ENCODE assay signal across 29 cellular contexts in genomic region chr3:187473778-187474406, GRCh38.
DNase-seq lines count a peak whose midpoint lies in the region; ATAC-seq, FAIRE-seq and TF ChIP-seq lines count a peak whose summit lies in the region.
"Had no signal": no experiment of that assay in that cellular context is flagged by ENCODE, and none has a peak within 500 bp of the region (broad histone marks: within the 10 kb centered on the region; RNA-seq: fewer than 3 reads in every experiment).

No MANE protein-coding gene starts in this region.

- no peak for TF ChIP-seq RAD21 in K562 (CRISPR knock-in tag; conservative IDR thresholded peaks at IDR 0.05 in 1 of 2, IDR thresholded peaks at IDR 0.05 in 1 of 2)

- WGBS in K562 (ENCODE audit: insufficient coverage, low coverage, missing lambda C conversion rate) = no CpG with 5 or more reads among the region's 1 CpG
- 89 to 96% (median 92%) methylated on average over 1 of the region's 1 CpG for WGBS in heart left ventricle, 4 donors

- no peak for TF ChIP-seq POLR2A in K562 (conservative IDR thresholded peaks at IDR 0.05)
- TF ChIP-seq POLR2A in heart left ventricle (IDR thresholded peaks at IDR 0.05) = no peak

- in situ Hi-C loops in K562 (cut with MboI) = no loop called here

- CTCF ChIA-PET in K562 (lab: Yijun Ruan, JAX; ENCODE audit: low intra/inter-chr PET ratio) = no interaction called here

- POLR2A ChIA-PET in K562 (lab: Yijun Ruan, JAX) = interaction anchor here (1.1 kb wide), 1 partner anchor 21 kb away, joined by 3 read pairs; no protein-coding TSS in a partner anchor

- H2AFZ ChIP-seq in K562 (ENCODE audit: low read depth, low read length) = no peak overlapping the region

- TF ChIP-seq EP300 in K562 (IDR thresholded peaks at IDR 0.05; ENCODE audit: low read length) = no peak

- BruUV-seq in K562 (replicated peaks; lab: Mats Ljungman, UMichigan) = no TSS peak

- intact Hi-C loops in K562 (cut with micrococcal nuclease) = no loop called here
- intact Hi-C loops in heart left ventricle (cut with DNase I) = no loop called here

- no peak for FAIRE-seq in K562 (lab: Jason Lieb, UNC)
- FAIRE-seq: endothelial cell of umbilical vein, HTR-8/SVneo had no signal

- H3K36me3 ChIP-seq in K562 (ENCODE audit: control insufficient read depth, insufficient read depth, low read length) (no peaks in the 10 kb centered on the region), heart left ventricle (no peaks in the 10 kb centered on the region)
- H3K36me3 ChIP-seq: ovary, tibial nerve had no signal

- no peak overlapping the region for H3K4me2 ChIP-seq in K562 (ENCODE audit: insufficient read depth, low read length)
- H3K4me2 ChIP-seq: SK-N-SH, smooth muscle cell had no signal

- H3K4me1 ChIP-seq in K562 (replicated peaks in 1 of 2; ENCODE audit: control insufficient read depth in 2 of 2, insufficient read depth in 2 of 2, low read length in 2 of 2) (no peaks in the 10 kb centered on the region), heart left ventricle (no peaks in the 10 kb centered on the region)
- H3K4me1 ChIP-seq: tibial nerve had no signal

- H3K9ac ChIP-seq in K562 (ENCODE audit: insufficient read depth in 1 of 2, low read depth in 2 of 2, low read length in 2 of 2) = no peak overlapping the region
- H3K9ac ChIP-seq: SK-N-SH had no signal

- no peaks in the 10 kb centered on the region for H3K79me2 ChIP-seq in K562 (ENCODE audit: control insufficient read depth, insufficient read depth, low read length)

- no peaks in the 10 kb centered on the region for H3K27me3 ChIP-seq in K562 (ENCODE audit: control insufficient read depth in 2 of 2, insufficient read depth in 2 of 2, low read length in 2 of 2)
- H3K27me3 ChIP-seq in heart left ventricle = no peaks in the 10 kb centered on the region
- H3K27me3 ChIP-seq: ovary, tibial nerve had no signal

- H3K4me3 ChIP-seq in K562 = no peak overlapping the region
- H3K4me3 ChIP-seq in coronary artery = no peak overlapping the region
- no peak overlapping the region for H3K4me3 ChIP-seq in heart left ventricle
- H3K4me3 ChIP-seq: lung, ovary, smooth muscle cell, tibial nerve had no signal

- H3K27ac ChIP-seq in K562 (ENCODE audit: extremely low read depth, low read depth, low read length) (no peak overlapping the region), coronary artery (no peak overlapping the region), heart left ventricle (no peak overlapping the region)
- H3K27ac ChIP-seq: 22Rv1, ovary, tibial nerve had no signal

- no peaks in the 10 kb centered on the region for H4K20me1 ChIP-seq in K562 (replicated peaks; ENCODE audit: control insufficient read depth, insufficient read depth, low read length)

- peak; percentile 34 for DNase-seq in DMS 273 (lab: John Stamatoyannopoulos, UW; ENCODE audit: unreplicated experiment)
- DNase-seq in DMS 273 treated with DMSO at 0.1 percent for 48 hours (lab: John Stamatoyannopoulos, UW) = no peak
- DNase-seq in M059J (ENCODE audit: low read depth) = peak; percentile 19
- peak in 1 of 4 experiments; percentile 11 for DNase-seq in K562 (ENCODE audit: extremely low read depth in 1 of 4, low spot score in 3 of 4)
- DNase-seq in iPS DF 19.7 (ENCODE audit: low read depth, low spot score) = peak; percentile 23
- DNase-seq in coronary artery (ENCODE audit: low spot score) = no peak
- no peak for DNase-seq in heart left ventricle
- no peak for DNase-seq in COR-L47 (lab: John Stamatoyannopoulos, UW)
- DNase-seq: activated CD4-positive, alpha-beta T cell treated with anti-CD3 and anti-CD28 coated beads for 1 hour; activated CD8-positive, alpha-beta T cell treated with anti-CD3 and anti-CD28 coated beads, Interleukin-2, amount 10 ng/mL, durations not matched to agents 7 days and 5 days; CD8-positive, alpha-beta T cell; DMS153; GDM1; H9; kidney glomerular epithelial cell; NCI-H1105; NCI-H2029 treated with DMSO at 0.1 percent for 48 hours; NCI-H345; ovary; SK-N-SH; stimulated activated CD4-positive, alpha-beta T cell treated with anti-CD3 and anti-CD28 coated beads, Interleukin-2, amount 100 ng/mL, for 24 hours; T-helper 17 cell had no signal

- TF ChIP-seq CTCF in K562 (IDR thresholded peaks at IDR 0.05 in 2 of 3, conservative IDR thresholded peaks at IDR 0.05 in 1 of 3; ENCODE audit: insufficient read depth in 2 of 3, low read depth in 1 of 3, low read length in 3 of 3) = no peak
- no peak for TF ChIP-seq CTCF in coronary artery (IDR thresholded peaks at IDR 0.05)
- TF ChIP-seq CTCF in heart left ventricle (IDR thresholded peaks at IDR 0.05) = no peak

- H3K9me3 ChIP-seq in K562 (replicated peaks; ENCODE audit: control insufficient read depth, insufficient read depth, low read depth, low read length) = no peaks in the 10 kb centered on the region
- H3K9me3 ChIP-seq in heart left ventricle = peaks cover 0 to 38% (median 17%) of the 10 kb centered on the region in 12 donors
- H3K9me3 ChIP-seq: ovary had no signal

- H3K9me1 ChIP-seq in K562 (ENCODE audit: control insufficient read depth, insufficient read depth, low read length) = no peaks in the 10 kb centered on the region

- ATAC-seq in K562 = no peak
- no peak for ATAC-seq in heart left ventricle
- ATAC-seq: activated CD8-positive, alpha-beta T cell treated with anti-CD3 and anti-CD28 coated beads, Interleukin-2, amount 10 ng/mL, durations not matched to agents 7 days and 5 days; activated naive CD4-positive, alpha-beta T cell treated with anti-CD3 and anti-CD28 coated beads, Interleukin-2, amount 50 U/mL, for 72 hours; CD8-positive, alpha-beta T cell; T-helper 17 cell had no signal

TF ChIP-seq in K562, 482 proteins besides CTCF, POLR2A, EP300 and RAD21:
- TF ChIP-seq PKNOX1 (IDR thresholded peaks at IDR 0.05) (no peak), NELFE (IDR thresholded peaks at IDR 0.05; ENCODE audit: insufficient read depth, insufficient read length) (no peak), ZNF311 (CRISPR knock-in tag; IDR thresholded peaks at IDR 0.05) (no peak), ZFP36 (IDR thresholded peaks at IDR 0.05; ENCODE audit: low read depth, low read length, partially characterized antibody) (peak; percentile 67), ZBED1 (IDR thresholded peaks at IDR 0.05) (no peak)
TF ChIP-seq in K562: peak in this region for 1.

Comparison
In these comparisons a context has a peak if more than half of its experiments do, and no peak if none do; other contexts are left out.
1. DNase-seq: peak in DMS 273 (single experiment), M059J (single experiment) and iPS DF 19.7 (single experiment); none in DMS 273 treated with DMSO at 0.1 percent for 48 hours (single experiment), coronary artery (single experiment), heart left ventricle (0 of 5) and COR-L47 (single experiment).